1 cellular context compared by ENCODE assay signal in genomic region chr10:7301039-7301768, GRCh38.
TF ChIP-seq lines count a peak whose summit lies in the region.

No MANE protein-coding gene starts in this region.

TF ChIP-seq in SK-N-SH treated with all-trans-retinoic acid at 6 μM for 48 hours, 23 proteins besides CTCF, POLR2A, EP300 and RAD21 (continued from another document):
- TF ChIP-seq POU6F1 (CRISPR knock-in tag; IDR thresholded peaks at IDR 0.05; ENCODE audit: borderline replicate concordance, low read depth) (no peak), ZFP3 (CRISPR knock-in tag; IDR thresholded peaks at IDR 0.05) (no peak), CREB5 (CRISPR knock-in tag; IDR thresholded peaks at IDR 0.05; ENCODE audit: low read depth) (no peak), PPARA (CRISPR knock-in tag; IDR thresholded peaks at IDR 0.05; ENCODE audit: borderline replicate concordance) (no peak)
- TF ChIP-seq, protein P1, sequence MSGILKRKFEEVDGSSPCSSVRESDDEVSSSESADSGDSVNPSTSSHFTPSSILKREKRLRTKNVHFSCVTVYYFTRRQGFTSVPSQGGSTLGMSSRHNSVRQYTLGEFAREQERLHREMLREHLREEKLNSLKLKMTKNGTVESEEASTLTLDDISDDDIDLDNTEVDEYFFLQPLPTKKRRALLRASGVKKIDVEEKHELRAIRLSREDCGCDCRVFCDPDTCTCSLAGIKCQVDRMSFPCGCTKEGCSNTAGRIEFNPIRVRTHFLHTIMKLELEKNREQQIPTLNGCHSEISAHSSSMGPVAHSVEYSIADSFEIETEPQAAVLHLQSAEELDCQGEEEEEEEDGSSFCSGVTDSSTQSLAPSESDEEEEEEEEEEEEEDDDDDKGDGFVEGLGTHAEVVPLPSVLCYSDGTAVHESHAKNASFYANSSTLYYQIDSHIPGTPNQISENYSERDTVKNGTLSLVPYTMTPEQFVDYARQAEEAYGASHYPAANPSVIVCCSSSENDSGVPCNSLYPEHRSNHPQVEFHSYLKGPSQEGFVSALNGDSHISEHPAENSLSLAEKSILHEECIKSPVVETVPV (CRISPR knock-in tag; IDR thresholded peaks at IDR 0.05), result no peak
